ENCODE assay signal across 1 cellular context in genomic region chr11:112588252-112588668, GRCh38.
TF ChIP-seq lines count a peak whose summit lies in the region.

No MANE protein-coding gene starts in this region.

TF ChIP-seq in GM12878, 131 proteins besides CTCF, POLR2A, EP300 and RAD21 (continued from another document):
- no peak for TF ChIP-seq ZNF592 (IDR thresholded peaks at IDR 0.05)
- no peak for TF ChIP-seq RCOR1 (conservative IDR thresholded peaks at IDR 0.05; ENCODE audit: low read depth, low read length)
- no peak for TF ChIP-seq ZNF384 (IDR thresholded peaks at IDR 0.05; ENCODE audit: borderline replicate concordance, low read depth, low read length)
- no peak for TF ChIP-seq MYB (IDR thresholded peaks at IDR 0.05; ENCODE audit: borderline replicate concordance, low read depth, low read length)
- TF ChIP-seq POU2F2 (IDR thresholded peaks at IDR 0.05; ENCODE audit: borderline replicate concordance, low read depth, low read length): peak; percentile 53; the same call in 1 of the 3 replicates
- no peak for TF ChIP-seq IRF3 (IDR thresholded peaks at IDR 0.05)
- TF ChIP-seq HCFC1 (IDR thresholded peaks at IDR 0.05; ENCODE audit: low read length): no peak
- TF ChIP-seq, protein P1, sequence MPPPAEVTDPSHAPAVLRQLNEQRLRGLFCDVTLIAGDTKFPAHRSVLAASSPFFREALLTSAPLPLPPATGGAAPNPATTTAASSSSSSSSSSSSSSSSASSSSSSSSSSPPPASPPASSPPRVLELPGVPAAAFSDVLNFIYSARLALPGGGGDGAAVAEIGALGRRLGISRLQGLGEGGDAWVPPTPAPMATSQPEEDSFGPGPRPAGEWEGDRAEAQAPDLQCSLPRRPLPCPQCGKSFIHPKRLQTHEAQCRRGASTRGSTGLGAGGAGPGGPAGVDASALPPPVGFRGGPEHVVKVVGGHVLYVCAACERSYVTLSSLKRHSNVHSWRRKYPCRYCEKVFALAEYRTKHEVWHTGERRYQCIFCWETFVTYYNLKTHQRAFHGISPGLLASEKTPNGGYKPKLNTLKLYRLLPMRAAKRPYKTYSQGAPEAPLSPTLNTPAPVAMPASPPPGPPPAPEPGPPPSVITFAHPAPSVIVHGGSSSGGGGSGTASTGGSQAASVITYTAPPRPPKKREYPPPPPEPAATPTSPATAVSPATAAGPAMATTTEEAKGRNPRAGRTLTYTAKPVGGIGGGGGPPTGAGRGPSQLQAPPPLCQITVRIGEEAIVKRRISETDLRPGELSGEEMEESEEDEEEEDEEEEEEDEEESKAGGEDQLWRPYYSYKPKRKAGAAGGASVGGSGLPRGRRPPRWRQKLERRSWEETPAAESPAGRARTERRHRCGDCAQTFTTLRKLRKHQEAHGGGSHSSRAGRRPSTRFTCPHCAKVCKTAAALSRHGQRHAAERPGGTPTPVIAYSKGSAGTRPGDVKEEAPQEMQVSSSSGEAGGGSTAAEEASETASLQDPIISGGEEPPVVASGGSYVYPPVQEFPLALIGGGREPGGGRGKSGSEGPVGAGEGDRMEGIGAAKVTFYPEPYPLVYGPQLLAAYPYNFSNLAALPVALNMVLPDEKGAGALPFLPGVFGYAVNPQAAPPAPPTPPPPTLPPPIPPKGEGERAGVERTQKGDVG (CRISPR knock-in tag; IDR thresholded peaks at IDR 0.05): no peak
- TF ChIP-seq ETV6 (conservative IDR thresholded peaks at IDR 0.05 in 1 of 2, IDR thresholded peaks at IDR 0.05 in 1 of 2; ENCODE audit: borderline replicate concordance in 1 of 2, low read depth in 1 of 2): no peak
- TF ChIP-seq BHLHE40 (IDR thresholded peaks at IDR 0.05; ENCODE audit: borderline replicate concordance in 1 of 2, low read depth in 2 of 2, low read length in 1 of 2): no peak
- no peak for TF ChIP-seq STAT1 (conservative IDR thresholded peaks at IDR 0.05)
- no peak for TF ChIP-seq ZBTB40 (IDR thresholded peaks at IDR 0.05; ENCODE audit: borderline replicate concordance)
- no peak for TF ChIP-seq IKZF1 (conservative IDR thresholded peaks at IDR 0.05)
- TF ChIP-seq JUND (IDR thresholded peaks at IDR 0.05; ENCODE audit: low read depth, low read length): no peak
- no peak for TF ChIP-seq RBBP5 (conservative IDR thresholded peaks at IDR 0.05)
- no peak for TF ChIP-seq USF1 (IDR thresholded peaks at IDR 0.05; ENCODE audit: borderline replicate concordance, extremely low read length, insufficient read depth, low read depth, low read length)
- no peak for TF ChIP-seq KDM1A (IDR thresholded peaks at IDR 0.05; ENCODE audit: borderline replicate concordance)
- TF ChIP-seq ZBED1 (IDR thresholded peaks at IDR 0.05; ENCODE audit: borderline replicate concordance): no peak
- TF ChIP-seq PRDM15 (CRISPR knock-in tag; IDR thresholded peaks at IDR 0.05): no peak
- TF ChIP-seq RELA (IDR thresholded peaks at IDR 0.05; ENCODE audit: borderline replicate concordance, partially characterized antibody): no peak
- TF ChIP-seq YBX1 (IDR thresholded peaks at IDR 0.05): no peak
- peak; percentile 72 for TF ChIP-seq MLLT1 (IDR thresholded peaks at IDR 0.05)
- peak; percentile 53; the same call in 1 of the 2 replicates for TF ChIP-seq TCF7 (IDR thresholded peaks at IDR 0.05; ENCODE audit: borderline replicate concordance)
- no peak for TF ChIP-seq MEF2B (IDR thresholded peaks at IDR 0.05; ENCODE audit: partially characterized antibody, poor library complexity, severe bottlenecking)
- no peak for TF ChIP-seq MXI1 (IDR thresholded peaks at IDR 0.05; ENCODE audit: low read depth, low read length)
- TF ChIP-seq, protein P2, sequence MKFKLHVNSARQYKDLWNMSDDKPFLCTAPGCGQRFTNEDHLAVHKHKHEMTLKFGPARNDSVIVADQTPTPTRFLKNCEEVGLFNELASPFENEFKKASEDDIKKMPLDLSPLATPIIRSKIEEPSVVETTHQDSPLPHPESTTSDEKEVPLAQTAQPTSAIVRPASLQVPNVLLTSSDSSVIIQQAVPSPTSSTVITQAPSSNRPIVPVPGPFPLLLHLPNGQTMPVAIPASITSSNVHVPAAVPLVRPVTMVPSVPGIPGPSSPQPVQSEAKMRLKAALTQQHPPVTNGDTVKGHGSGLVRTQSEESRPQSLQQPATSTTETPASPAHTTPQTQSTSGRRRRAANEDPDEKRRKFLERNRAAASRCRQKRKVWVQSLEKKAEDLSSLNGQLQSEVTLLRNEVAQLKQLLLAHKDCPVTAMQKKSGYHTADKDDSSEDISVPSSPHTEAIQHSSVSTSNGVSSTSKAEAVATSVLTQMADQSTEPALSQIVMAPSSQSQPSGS (IDR thresholded peaks at IDR 0.05; ENCODE audit: low read length): no peak
- TF ChIP-seq EZH2 (IDR thresholded peaks at IDR 0.05; ENCODE audit: borderline replicate concordance, control insufficient read depth, low read depth, low read length): no peak
- no peak for TF ChIP-seq NRF1 (conservative IDR thresholded peaks at IDR 0.05; ENCODE audit: low read depth, low read length)
- TF ChIP-seq PML (IDR thresholded peaks at IDR 0.05; ENCODE audit: low read length): no peak
- TF ChIP-seq PBX3 (IDR thresholded peaks at IDR 0.05; ENCODE audit: insufficient replicate concordance, low read depth, low read length): no peak
- TF ChIP-seq MEF2A (IDR thresholded peaks at IDR 0.05; ENCODE audit: insufficient read depth, low read depth, low read length): no peak
- no peak for TF ChIP-seq RUNX3 (IDR thresholded peaks at IDR 0.05; ENCODE audit: low read length)
- peak; percentile 65 for TF ChIP-seq YY1 (IDR thresholded peaks at IDR 0.05; ENCODE audit: low read depth, low read length)
